In genomic region chr21:32278068-32278467, GRCh38 we compare ENCODE assay signal across 7 cellular contexts. TPM values are rescaled to one million over a fixed set of nuclear protein-coding genes. Genes with fewer than 3 reads are reported as not detected.
A peak's percentile ranks its signal among the peaks of the same experiment; 100 is the strongest.
DNase-seq lines count a peak whose midpoint lies in the region; ATAC-seq and TF ChIP-seq lines count a peak whose summit lies in the region.

No MANE protein-coding gene starts in this region.

- H3K9me3 ChIP-seq in IMR-90 (ENCODE audit: control insufficient read depth, insufficient read depth, low read length) (no peaks in the 10 kb centered on the region), right lobe of liver (no peaks in the 10 kb centered on the region)

- TF ChIP-seq CTCF in IMR-90 (conservative IDR thresholded peaks at IDR 0.05; ENCODE audit: low read depth, low read length) (no peak), right lobe of liver (IDR thresholded peaks at IDR 0.05) (no peak)

- no peak overlapping the region for H2BK5ac ChIP-seq in IMR-90 (ENCODE audit: low read depth, low read length, poor library complexity, severe bottlenecking)

- H2BK20ac ChIP-seq in IMR-90 (ENCODE audit: low read depth, low read length), result no peak overlapping the region

- H3K27me3 Mint-ChIP-seq in activated naive CD8-positive, alpha-beta T cell treated with anti-CD3 and anti-CD28 coated beads for 36 hours, result no peaks in the 10 kb centered on the region

- peak overlapping the region; percentile 52 for H3K4me2 ChIP-seq in IMR-90 (ENCODE audit: low read depth, low read length)

- peaks cover 15 to 19% of the 10 kb centered on the region in 2 experiments for H3K79me1 ChIP-seq in IMR-90 (ENCODE audit: low read depth in 1 of 2, low read length in 2 of 2)

- H3K18ac ChIP-seq in IMR-90 (ENCODE audit: low read depth, low read length), result no peak overlapping the region

- BruUV-seq in IMR-90 (replicated peaks; lab: Mats Ljungman, UMichigan), result no TSS peak

- H3K14ac ChIP-seq in IMR-90 (replicated peaks; ENCODE audit: low read depth, low read length), result no peak overlapping the region

- no peak overlapping the region for H3K23ac ChIP-seq in IMR-90 (ENCODE audit: low read depth, low read length)

- peaks cover 5% of the 10 kb centered on the region for H3K4me1 ChIP-seq in IMR-90 (ENCODE audit: control insufficient read depth, insufficient read depth, low read length)
- peaks cover 0 to 18% (median 3%) of the 10 kb centered on the region in 4 donors for H3K4me1 ChIP-seq in right lobe of liver
- H3K4me1 ChIP-seq in urinary bladder (ENCODE audit: insufficient read depth), result no peaks in the 10 kb centered on the region

- H3K56ac ChIP-seq in IMR-90 (ENCODE audit: extremely low read depth, insufficient read depth, low read length), result no peak overlapping the region

- H4K20me1 ChIP-seq in IMR-90 (ENCODE audit: insufficient read depth, low read length), result no peaks in the 10 kb centered on the region

- no peak overlapping the region for H3K4ac ChIP-seq in IMR-90 (ENCODE audit: low read depth, low read length)

- dilution Hi-C loops in IMR-90 (cut with HindIII; ENCODE audit: low sequenced_read_pairs, unreplicated experiment), result no loop called here

- WGBS in IMR-90 (ENCODE audit: extremely low coverage in 2 of 2, insufficient read length in 1 of 2), 2 experiments, result no CpG with 5 or more reads among the region's 6 CpGs
- WGBS in right lobe of liver (ENCODE audit: insufficient coverage, low coverage, low lambda C conversion rate, missing lambda C conversion rate), result 2% methylated on average over 6 of the region's 6 CpGs
- WGBS in urinary bladder, result 3% methylated on average over 6 of the region's 6 CpGs

- no peak overlapping the region for H4K5ac ChIP-seq in IMR-90 (ENCODE audit: low read depth, low read length)

- H2AFZ ChIP-seq in IMR-90 (replicated peaks; ENCODE audit: low read length, poor library complexity), result peak overlapping the region; percentile 98

- H3K4me3 ChIP-seq in IMR-90 (ENCODE audit: insufficient read depth, low read depth, low read length), result peak overlapping the region; percentile 84
- H3K4me3 ChIP-seq in right lobe of liver, result peak overlapping the region; percentile 69 to 90 (median 75)
- peak overlapping the region; percentile 72 for H3K4me3 ChIP-seq in urinary bladder (ENCODE audit: low read depth, low read length)

- H3K9me3 Mint-ChIP-seq in activated naive CD8-positive, alpha-beta T cell treated with anti-CD3 and anti-CD28 coated beads for 36 hours, result no peaks in the 10 kb centered on the region

- intact Hi-C loops in IMR-90 (cut with micrococcal nuclease), result no loop called here
- intact Hi-C loops in right lobe of liver (cut with DNase I), result no loop called here

- no peak overlapping the region for H2BK15ac ChIP-seq in IMR-90 (ENCODE audit: low read depth, low read length)

- H3K27ac ChIP-seq in IMR-90 (ENCODE audit: insufficient read depth, low read length), result no peak overlapping the region; the same call in 1 of the 2 replicates
- no peak overlapping the region for H3K27ac ChIP-seq in right lobe of liver
- no peak overlapping the region for H3K27ac ChIP-seq in urinary bladder (ENCODE audit: low read depth)

- POLR2A ChIA-PET in IMR-90 (lab: Charles Lee; ENCODE audit: unreplicated experiment), result no interaction called here

- H3K36me3 ChIP-seq in IMR-90 (ENCODE audit: control insufficient read depth, insufficient read depth, low read length), result no peaks in the 10 kb centered on the region; the same call in 1 of the 2 replicates
- no peaks in the 10 kb centered on the region for H3K36me3 ChIP-seq in right lobe of liver
- no peaks in the 10 kb centered on the region for H3K36me3 ChIP-seq in urinary bladder (ENCODE audit: insufficient read depth)

- H3K27me3 ChIP-seq in IMR-90 (ENCODE audit: control insufficient read depth, insufficient read depth, low read length), result no peaks in the 10 kb centered on the region
- no peaks in the 10 kb centered on the region for H3K27me3 ChIP-seq in right lobe of liver

- H3K9ac ChIP-seq in IMR-90 (ENCODE audit: low read depth, low read length), result peak overlapping the region; percentile 67

- H2BK120ac ChIP-seq in IMR-90 (ENCODE audit: low read depth, low read length), result no peak overlapping the region

- peaks cover 11% of the 10 kb centered on the region for H3K4me1 Mint-ChIP-seq in activated naive CD8-positive, alpha-beta T cell treated with anti-CD3 and anti-CD28 coated beads for 36 hours

- in situ Hi-C loops in IMR-90 (cut with MboI; ENCODE audit: low sequenced_read_pairs), result no loop called here

- CTCF ChIA-PET in IMR-90 (lab: Yijun Ruan, JAX), result interaction anchor here (1.2 kb wide), 1 partner anchor 323 kb away, joined by 3 read pairs; no protein-coding TSS in a partner anchor

- ATAC-seq in GM18907 (IDR thresholded peaks at IDR 0.05; ENCODE audit: unreplicated experiment), result peak; percentile 25
- ATAC-seq in IMR-90 (ENCODE audit: low read depth), result no peak
- ATAC-seq in right lobe of liver, result no peak

- TF ChIP-seq POLR2A in IMR-90 (IDR thresholded peaks at IDR 0.05; ENCODE audit: low read depth, low read length), result no peak
- no peak for TF ChIP-seq POLR2A in right lobe of liver (IDR thresholded peaks at IDR 0.05)

- peaks cover 6% of the 10 kb centered on the region; the same call in 1 of the 2 replicates for H3K9me1 ChIP-seq in IMR-90 (ENCODE audit: insufficient read depth, low read length)

- no peak for TF ChIP-seq RAD21 in IMR-90 (IDR thresholded peaks at IDR 0.05; ENCODE audit: low read length)

- H4K91ac ChIP-seq in IMR-90 (ENCODE audit: insufficient read depth, low read depth, low read length), result no peak overlapping the region

- H2AK5ac ChIP-seq in IMR-90 (ENCODE audit: low read depth, low read length), result no peak overlapping the region

- peak overlapping the region; percentile 99 for H3K4me3 Mint-ChIP-seq in activated naive CD8-positive, alpha-beta T cell treated with anti-CD3 and anti-CD28 coated beads for 36 hours

- peaks cover 14% of the 10 kb centered on the region for H3K36me3 Mint-ChIP-seq in activated naive CD8-positive, alpha-beta T cell treated with anti-CD3 and anti-CD28 coated beads for 36 hours

- H4K8ac ChIP-seq in IMR-90 (ENCODE audit: low read depth in 2 of 2, low read length in 2 of 2), result peak overlapping the region; percentile 19 to 49; a peak in 2 of 4 replicates

- H3K27ac Mint-ChIP-seq in activated naive CD8-positive, alpha-beta T cell treated with anti-CD3 and anti-CD28 coated beads for 36 hours, result peak overlapping the region; percentile 92

- H2AK9ac ChIP-seq in IMR-90 (replicated peaks; ENCODE audit: low read depth, low read length, poor library complexity), result peak overlapping the region; percentile 86

- no peak for DNase-seq in IMR-90
- no peak for DNase-seq in activated naive CD8-positive, alpha-beta T cell treated with anti-CD3 and anti-CD28 coated beads for 36 hours
- no peak for DNase-seq in right lobe of liver
- no peak for DNase-seq in cerebellar nuclear complex (lab: John Stamatoyannopoulos, UW)
- DNase-seq in 8988T, result no peak

TF ChIP-seq in IMR-90, 13 proteins besides CTCF, POLR2A, EP300 and RAD21 (continues in another document):
- TF ChIP-seq MAFK (IDR thresholded peaks at IDR 0.05; ENCODE audit: low read depth, low read length) (no peak), USF2 (IDR thresholded peaks at IDR 0.05; ENCODE audit: low read depth, low read length) (no peak), MXI1 (IDR thresholded peaks at IDR 0.05; ENCODE audit: borderline replicate concordance, low read depth, low read length) (no peak), FOS (IDR thresholded peaks at IDR 0.05; ENCODE audit: low read depth, low read length) (no peak), CHD1 (IDR thresholded peaks at IDR 0.05; ENCODE audit: low read depth, low read length) (no peak), ELK1 (IDR thresholded peaks at IDR 0.05; ENCODE audit: borderline replicate concordance, low read depth, low read length) (no peak), CEBPB (IDR thresholded peaks at IDR 0.05; ENCODE audit: low read depth, low read length) (no peak), NFE2L2 (IDR thresholded peaks at IDR 0.05; ENCODE audit: low read depth, low read length) (no peak), RFX5 (IDR thresholded peaks at IDR 0.05; ENCODE audit: low read depth, low read length) (no peak), MAZ (IDR thresholded peaks at IDR 0.05; ENCODE audit: borderline replicate concordance, low read depth, low read length) (no peak), BHLHE40 (IDR thresholded peaks at IDR 0.05; ENCODE audit: low read depth, low read length) (no peak), SMC3 (IDR thresholded peaks at IDR 0.05; ENCODE audit: low read depth, low read length) (no peak)

RNA-seq across cellular contexts. Expression of gene MIS18A, which starts 0.8 kb away (rescaled TPM):
- total RNA-seq in IMR-90 (2012; rRNA removed) (4.5 and 8.1 TPM in 2 replicates), right lobe of liver (1 to 10 TPM; 1.2 to 5.1 (median 2.4) TPM), urinary bladder (11.6 TPM)
- polyA plus RNA-seq in IMR-90 (2012; rRNA removed) (7.6 and 8.2 TPM in 2 replicates), urinary bladder (7.0 TPM)
- 9.0 and 11.2 TPM in 2 replicates for polyA plus RNA-seq in IMR-90 (2012; cell fraction: cytosol; rRNA removed)
- 2.5 and 2.9 TPM in 2 replicates for polyA plus RNA-seq in IMR-90 (2012; cell fraction: nucleus; rRNA removed; ENCODE audit: low replicate concordance)
- total RNA-seq in activated naive CD8-positive, alpha-beta T cell treated with anti-CD3 and anti-CD28 coated beads for 36 hours, result 10 to 100 TPM; 36.3 to 38.5 TPM

RNA-seq across cellular contexts. Expression of gene MRAP, which starts 20.6 kb away (rescaled TPM):
- total RNA-seq in IMR-90 (2012; rRNA removed) (not detected in 2 replicates), right lobe of liver (1 to 10 TPM in 3 of 6 experiments, under 1 TPM in 2, not detected in 1; 0.37 to 3.0 (median 1.7) TPM), urinary bladder (not detected)
- polyA plus RNA-seq in IMR-90 (2012; rRNA removed) (not detected in 2 replicates), urinary bladder (4.0 TPM)
- not detected in 2 replicates for polyA plus RNA-seq in IMR-90 (2012; cell fraction: cytosol; rRNA removed)
- not detected in 2 replicates for polyA plus RNA-seq in IMR-90 (2012; cell fraction: nucleus; rRNA removed; ENCODE audit: low replicate concordance)
- not detected for total RNA-seq in activated naive CD8-positive, alpha-beta T cell treated with anti-CD3 and anti-CD28 coated beads for 36 hours
